Comparison of ENCODE assay signal across 8 cellular contexts in genomic region chr2:162074579-162074922, GRCh38.
DNase-seq lines count a peak whose midpoint lies in the region; ATAC-seq, FAIRE-seq and TF ChIP-seq lines count a peak whose summit lies in the region.

No MANE protein-coding gene starts in this region.

- H3K4me3 Mint-ChIP-seq in T-helper 2 cell treated with Interferon-gamma antibody and Interleukin-4, amounts not matched to agents 5 μg/mL and 100 μg/mL, for 36 hours = peak overlapping the region; percentile 99
- peak overlapping the region; percentile 54 for H3K4me3 Mint-ChIP-seq in stimulated activated memory B cell treated with anti-CD40 and anti-IgM and Interleukin-4, amounts not matched to agents 10 μg/mL and 1 μg/mL and 100 μg/mL, for 72 hours

- H3K36me3 Mint-ChIP-seq in T-helper 2 cell treated with Interferon-gamma antibody and Interleukin-4, amounts not matched to agents 5 μg/mL and 100 μg/mL, for 36 hours (ENCODE audit: low read depth) = peaks cover 63% of the 10 kb centered on the region
- H3K36me3 Mint-ChIP-seq in stimulated activated memory B cell treated with anti-CD40 and anti-IgM and Interleukin-4, amounts not matched to agents 10 μg/mL and 1 μg/mL and 100 μg/mL, for 72 hours = no peaks in the 10 kb centered on the region

- H3K9me3 ChIP-seq in WERI-Rb-1 (ENCODE audit: severe bottlenecking) = peaks cover 10% of the 10 kb centered on the region
- H3K9me3 ChIP-seq in iPS-15b (ENCODE audit: control insufficient read depth, insufficient read depth, low read length) = peaks cover 4% of the 10 kb centered on the region

- no peak overlapping the region for H3K9ac ChIP-seq in iPS-15b (ENCODE audit: low read depth, low read length)

- peaks cover 41% of the 10 kb centered on the region for H3K4me1 Mint-ChIP-seq in T-helper 2 cell treated with Interferon-gamma antibody and Interleukin-4, amounts not matched to agents 5 μg/mL and 100 μg/mL, for 36 hours (ENCODE audit: low read depth)
- H3K4me1 Mint-ChIP-seq in stimulated activated memory B cell treated with anti-CD40 and anti-IgM and Interleukin-4, amounts not matched to agents 10 μg/mL and 1 μg/mL and 100 μg/mL, for 72 hours = peaks cover 24% of the 10 kb centered on the region

- DNase-seq in T-helper 2 cell treated with Interferon-gamma antibody and Interleukin-4, amounts not matched to agents 5 μg/mL and 100 μg/mL, for 36 hours (ENCODE audit: low spot score) = no peak
- DNase-seq in T-helper 2 cell (no peak), WERI-Rb-1 (no peak), GM10266 (ENCODE audit: extremely low spot score) (no peak), HTR-8/SVneo (ENCODE audit: insufficient read length, low spot score) (no peak)

- H3K36me3 ChIP-seq in WERI-Rb-1 (no peaks in the 10 kb centered on the region), iPS-15b (ENCODE audit: control insufficient read depth, insufficient read depth, low read length) (no peaks in the 10 kb centered on the region)

- peaks cover 3% of the 10 kb centered on the region for H3K27me3 ChIP-seq in WERI-Rb-1 (ENCODE audit: insufficient read depth, low read depth, severe bottlenecking)
- H3K27me3 ChIP-seq in iPS-15b (ENCODE audit: control insufficient read depth, insufficient read depth, low read length) = peaks cover 28% of the 10 kb centered on the region

- no peak overlapping the region; the same call in 1 of the 2 replicates for H3K27ac ChIP-seq in WERI-Rb-1

- ATAC-seq in stimulated activated memory B cell treated with anti-CD40 and anti-IgM and Interleukin-4, amounts not matched to agents 10 μg/mL and 1 μg/mL and 100 μg/mL, for 72 hours = no peak
- no peak for ATAC-seq in HG03108 (IDR thresholded peaks at IDR 0.05; ENCODE audit: unreplicated experiment)

- no peaks in the 10 kb centered on the region for H3K27me3 Mint-ChIP-seq in T-helper 2 cell treated with Interferon-gamma antibody and Interleukin-4, amounts not matched to agents 5 μg/mL and 100 μg/mL, for 36 hours (ENCODE audit: low read depth)
- H3K27me3 Mint-ChIP-seq in stimulated activated memory B cell treated with anti-CD40 and anti-IgM and Interleukin-4, amounts not matched to agents 10 μg/mL and 1 μg/mL and 100 μg/mL, for 72 hours = peaks cover 25% of the 10 kb centered on the region

- peaks cover 15% of the 10 kb centered on the region for H3K4me1 ChIP-seq in iPS-15b (ENCODE audit: control insufficient read depth, insufficient read depth, low read length)

- TF ChIP-seq CTCF in WERI-Rb-1 (IDR thresholded peaks at IDR 0.05; ENCODE audit: low read depth, low read length) = no peak
- no peak for TF ChIP-seq CTCF in GM10266 (IDR thresholded peaks at IDR 0.05; ENCODE audit: control insufficient read depth, insufficient read depth, low read depth, missing control alignments)

- peaks cover 28% of the 10 kb centered on the region for H3K9me3 Mint-ChIP-seq in T-helper 2 cell treated with Interferon-gamma antibody and Interleukin-4, amounts not matched to agents 5 μg/mL and 100 μg/mL, for 36 hours
- peaks cover 10% of the 10 kb centered on the region for H3K9me3 Mint-ChIP-seq in stimulated activated memory B cell treated with anti-CD40 and anti-IgM and Interleukin-4, amounts not matched to agents 10 μg/mL and 1 μg/mL and 100 μg/mL, for 72 hours

- H3K4me3 ChIP-seq in WERI-Rb-1 (ENCODE audit: low read depth, low read length) = peak overlapping the region; percentile 88
- peak overlapping the region; percentile 68 for H3K4me3 ChIP-seq in iPS-15b (ENCODE audit: low read depth, low read length)

- no peak for FAIRE-seq in HTR-8/SVneo (lab: Jason Lieb, UNC)

- peak overlapping the region; percentile 82 for H3K27ac Mint-ChIP-seq in T-helper 2 cell treated with Interferon-gamma antibody and Interleukin-4, amounts not matched to agents 5 μg/mL and 100 μg/mL, for 36 hours
- no peak overlapping the region for H3K27ac Mint-ChIP-seq in stimulated activated memory B cell treated with anti-CD40 and anti-IgM and Interleukin-4, amounts not matched to agents 10 μg/mL and 1 μg/mL and 100 μg/mL, for 72 hours
